In the genomic region with DNA sequence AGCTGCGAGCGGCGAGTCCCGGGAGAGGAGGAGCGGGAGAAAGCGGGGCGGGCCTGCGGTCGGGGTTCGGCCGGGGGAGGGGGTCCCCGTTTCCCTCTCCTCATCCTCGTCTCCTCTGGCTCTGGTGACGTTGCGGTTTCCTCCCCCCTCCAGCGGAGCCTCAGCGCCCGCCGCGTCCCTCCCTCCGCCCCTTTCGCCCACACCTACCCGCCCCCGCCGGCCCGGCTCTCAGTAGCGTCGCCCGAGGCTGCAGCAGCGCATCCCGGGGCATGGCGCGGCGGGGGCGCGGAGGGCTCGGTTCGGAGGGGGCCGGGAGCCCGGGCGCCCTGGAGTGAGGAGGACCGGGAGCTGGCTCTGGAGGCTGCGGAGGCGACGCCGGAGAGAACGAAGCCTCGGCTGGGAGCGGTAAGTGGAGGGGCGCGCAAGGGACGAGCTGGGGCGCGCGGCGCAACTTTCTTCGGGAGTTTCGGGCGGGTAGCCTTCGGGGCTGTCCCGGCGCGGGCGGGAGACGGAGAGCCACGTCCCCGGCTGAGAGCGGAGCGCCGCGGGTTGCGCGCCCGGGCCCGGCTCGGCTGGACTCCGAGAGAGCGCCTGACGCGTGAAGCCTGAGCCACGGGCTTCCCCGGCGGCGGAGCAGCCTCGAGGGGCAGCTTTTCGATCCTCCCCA, we compare ENCODE assay signal across 7 cellular contexts. TPM values are rescaled to one million over a fixed set of nuclear protein-coding genes. Genes with fewer than 3 reads are reported as not detected.
DNase-seq lines count a peak whose midpoint lies in the region; ATAC-seq, FAIRE-seq and TF ChIP-seq lines count a peak whose summit lies in the region.

Gene DSE, plus strand, starts transcription at position 231 of the 667 bp plus-strand sequence. CDS start 28,304 bp downstream, outside the sequence.

- dilution Hi-C loops in endothelial cell of umbilical vein (cut with MboI; ENCODE audit: extremely low pct_ligation_motif_present, low sequenced_read_pairs) = no loop called here

- peak within 1 kb of the TSS; percentile 95 for H3K4me2 ChIP-seq in endothelial cell of umbilical vein (ENCODE audit: insufficient read depth, low read length)

- peak within 1 kb of the TSS; percentile 48 for H3K9ac ChIP-seq in endothelial cell of umbilical vein (replicated peaks; ENCODE audit: extremely low read depth, insufficient read depth, low read length)

- H3K27ac ChIP-seq in endothelial cell of umbilical vein (ENCODE audit: insufficient read depth, low read depth, low read length) = peak within 1 kb of the TSS; percentile 32

- BruUV-seq in endothelial cell of umbilical vein (replicated peaks; lab: Mats Ljungman, UMichigan) = no TSS peak

- FAIRE-seq in GM18507 (lab: Jason Lieb, UNC) (peak; percentile 86), endothelial cell of umbilical vein (lab: Jason Lieb, UNC) (peak; percentile 67)

- peak within 1 kb of the TSS; percentile 71 to 82 (median 81) for H3K4me3 ChIP-seq in endothelial cell of umbilical vein (replicated peaks in 1 of 3; ENCODE audit: insufficient read depth in 1 of 3, low read depth in 1 of 3, low read length in 3 of 3)

- no peaks in the 10 kb centered on the region for H3K9me1 ChIP-seq in endothelial cell of umbilical vein (replicated peaks; ENCODE audit: control insufficient read depth, extremely low read depth, insufficient read depth, low read length)

- POLR2A ChIA-PET in endothelial cell of umbilical vein (lab: Charles Lee) = interaction anchor here (1.2 to 1.4 kb wide), 2 partner anchors 19 to 141 kb away, joined by 3 read pairs; no protein-coding TSS in a partner anchor

- H3K27me3 ChIP-seq in endothelial cell of umbilical vein (ENCODE audit: control insufficient read depth in 2 of 2, insufficient read depth in 2 of 2, low read length in 2 of 2) = no peaks in the 10 kb centered on the region

- intact Hi-C loops in endothelial cell of umbilical vein (cut with micrococcal nuclease) = loop anchor here (1.0 to 5.0 kb wide), 6 partner anchors 15 to 201 kb away; partner anchors contain the start of genes CALHM5 and RWDD1

- DNase-seq in GM18507 (ENCODE audit: extremely low spot score, insufficient read length, low read depth) (peak; percentile 70), NCI-H2029 treated with DMSO at 0.1 percent for 48 hours (lab: John Stamatoyannopoulos, UW) (peak; percentile 97), endothelial cell of umbilical vein (ENCODE audit: low read depth, low spot score) (peak; percentile 81), midbrain (lab: John Stamatoyannopoulos, UW) (peak; percentile 66)
- DNase-seq in activated CD8-positive, alpha-beta memory T cell treated with anti-CD3 and anti-CD28 coated beads, Interleukin-2, amount 50 U/mL, for 4 hours = peak; percentile 76
- peak; percentile 24 to 34 for DNase-seq in stimulated activated CD8-positive, alpha-beta memory T cell treated with anti-CD3 and anti-CD28 coated beads, Interleukin-4, amount 100 ng/mL, for 1 hour (ENCODE audit: low read depth in 2 of 2, low spot score in 1 of 2)

- H3K79me2 ChIP-seq in endothelial cell of umbilical vein (ENCODE audit: control insufficient read depth, insufficient read depth, low read length) = no peaks in the 10 kb centered on the region

- TF ChIP-seq POLR2A in endothelial cell of umbilical vein (IDR thresholded peaks at IDR 0.05; ENCODE audit: low read depth, low read length) = peak; percentile 36

- H4K20me1 ChIP-seq in endothelial cell of umbilical vein (replicated peaks; ENCODE audit: control insufficient read depth, extremely low read depth, insufficient read depth, low read length) = no peaks in the 10 kb centered on the region

- H3K9me3 ChIP-seq in endothelial cell of umbilical vein (replicated peaks; ENCODE audit: control insufficient read depth, insufficient read depth, low read length) = no peaks in the 10 kb centered on the region

- peak within 1 kb of the TSS; percentile 48 for H2AFZ ChIP-seq in endothelial cell of umbilical vein (ENCODE audit: low read depth, low read length)

- ATAC-seq in HG02571 (IDR thresholded peaks at IDR 0.05; ENCODE audit: unreplicated experiment) = peak; percentile 75

- H3K36me3 ChIP-seq in endothelial cell of umbilical vein (ENCODE audit: control insufficient read depth in 2 of 2, extremely low read depth in 1 of 2, insufficient read depth in 2 of 2, low read length in 2 of 2) = no peaks in the 10 kb centered on the region

- H3K4me1 ChIP-seq in endothelial cell of umbilical vein (ENCODE audit: control insufficient read depth, extremely low read depth, insufficient read depth, low read length) = peaks cover 6% of the 10 kb centered on the region

- CTCF ChIA-PET in endothelial cell of umbilical vein (lab: Charles Lee) = interaction anchor here (1.0 to 2.2 kb wide), 10 partner anchors 16 to 192 kb away, joined by 3 to 26 read pairs (median 4); partner anchors contain the start of gene CALHM5

- TF ChIP-seq CTCF in endothelial cell of umbilical vein (IDR thresholded peaks at IDR 0.05; ENCODE audit: extremely low read depth in 1 of 2, insufficient read depth in 1 of 2, low read depth in 1 of 2, low read length in 2 of 2) = no peak

TF ChIP-seq in endothelial cell of umbilical vein, 7 proteins besides CTCF, POLR2A, EP300 and RAD21:
- peak; percentile 55 for TF ChIP-seq POLR2AphosphoS5 (IDR thresholded peaks at IDR 0.05; ENCODE audit: insufficient read depth, low read depth, low read length)
- no peak for TF ChIP-seq FOS (IDR thresholded peaks at IDR 0.05; ENCODE audit: borderline replicate concordance, insufficient read depth, low read length)

RNA-seq across cellular contexts. Expression of gene DSE, which starts in this region (rescaled TPM):
- 25.0 and 31.3 TPM in 2 replicates for total RNA-seq in endothelial cell of umbilical vein
- 12.0 and 16.0 TPM in 2 replicates for polyA plus RNA-seq in endothelial cell of umbilical vein
- 11.3 TPM in 2 replicates for polyA plus RNA-seq in endothelial cell of umbilical vein (2011; cell fraction: cytosol; rRNA removed)
- polyA plus RNA-seq in endothelial cell of umbilical vein (2011; cell fraction: nucleus; rRNA removed) = 17.0 and 18.4 TPM in 2 replicates
- polyA plus RNA-seq in endothelial cell of umbilical vein (2012) = 12.4 and 14.3 TPM in 2 replicates
- 38.6 and 43.0 TPM in 2 replicates for polyA minus RNA-seq in endothelial cell of umbilical vein
- polyA minus RNA-seq in endothelial cell of umbilical vein (2011; cell fraction: cytosol; rRNA and poly(A)+ RNA removed) = 0.61 TPM
- 36.8 and 51.9 TPM in 2 replicates for polyA minus RNA-seq in endothelial cell of umbilical vein (2011; cell fraction: nucleus; rRNA and poly(A)+ RNA removed)

Comparison
In these comparisons a context has a peak if more than half of its experiments do, and no peak if none do; other contexts are left out.
1. Peak in every context shown above with its lines: DNase-seq, ATAC-seq, H3K4me3 ChIP-seq and H3K27ac ChIP-seq.
2. DNase-seq: peak in every context shown above with its lines; median percentile 97 in NCI-H2029 treated with DMSO at 0.1 percent for 48 hours; 81 in endothelial cell of umbilical vein; 76 in activated CD8-positive, alpha-beta memory T cell treated with anti-CD3 and anti-CD28 coated beads, Interleukin-2, amount 50 U/mL, for 4 hours; 70 in GM18507; 66 in midbrain; 29 in stimulated activated CD8-positive, alpha-beta memory T cell treated with anti-CD3 and anti-CD28 coated beads, Interleukin-4, amount 100 ng/mL, for 1 hour.